ENCODE assay signal across 14 cellular contexts in genomic region chr19:38701455-38702063, GRCh38. TPM values are rescaled to one million over a fixed set of nuclear protein-coding genes. Genes with fewer than 3 reads are reported as not detected.
DNase-seq lines count a peak whose midpoint lies in the region; ATAC-seq and TF ChIP-seq lines count a peak whose summit lies in the region.
"Had no signal": no experiment of that assay in that cellular context is flagged by ENCODE, and none has a peak within 500 bp of the region (broad histone marks: within the 10 kb centered on the region; RNA-seq: fewer than 3 reads in every experiment).

No MANE protein-coding gene starts in this region.

- no peak overlapping the region for H3K14ac ChIP-seq in mesenchymal stem cell (ENCODE audit: low read length in 2 of 2)

- H4K8ac ChIP-seq in mesenchymal stem cell (ENCODE audit: low read length), result no peak overlapping the region

- H4K91ac ChIP-seq in mesenchymal stem cell (ENCODE audit: low read length), result no peak overlapping the region

- H2BK15ac ChIP-seq in mesenchymal stem cell (ENCODE audit: low read depth, poor library complexity, severe bottlenecking), result no peak overlapping the region

- peak overlapping the region; percentile 18; the same call in 1 of the 2 replicates for H3K27ac Mint-ChIP-seq in HFFc6
- H3K27ac Mint-ChIP-seq: activated T-cell treated with anti-CD3 and anti-CD28 coated beads, Interleukin-2, amount 50 U/mL, for 24 hours had no signal

- no peak overlapping the region for H2AFZ ChIP-seq in mesenchymal stem cell (ENCODE audit: low read depth, low read length)

- peak overlapping the region; percentile 7 to 14 for H3K9ac ChIP-seq in colonic mucosa (ENCODE audit: low read depth in 2 of 2, low read length in 2 of 2)
- H3K9ac ChIP-seq in mesenchymal stem cell (ENCODE audit: low read length), result no peak overlapping the region

- H3K23ac ChIP-seq in mesenchymal stem cell (ENCODE audit: low read length in 2 of 2), result no peak overlapping the region

- no peak for ATAC-seq in HG03469 (IDR thresholded peaks at IDR 0.05; ENCODE audit: unreplicated experiment)
- ATAC-seq: GM12878, PC-3 had no signal

- peak overlapping the region; percentile 15 for H2BK5ac ChIP-seq in mesenchymal stem cell (ENCODE audit: low read depth, low read length, poor library complexity, severe bottlenecking)

- no peak overlapping the region for H3K4ac ChIP-seq in mesenchymal stem cell (ENCODE audit: low read depth in 1 of 2, low read length in 2 of 2)

- H3K4me3 Mint-ChIP-seq in HFFc6, result no peak overlapping the region
- H3K4me3 Mint-ChIP-seq: activated T-cell treated with anti-CD3 and anti-CD28 coated beads, Interleukin-2, amount 50 U/mL, for 24 hours had no signal

- peaks cover 19% of the 10 kb centered on the region for H3K4me1 Mint-ChIP-seq in HFFc6 (ENCODE audit: low read depth)

- H3K4me3 ChIP-seq in colonic mucosa (no peak overlapping the region), mesenchymal stem cell (ENCODE audit: insufficient read depth in 1 of 2, low read depth in 1 of 2, low read length in 2 of 2) (no peak overlapping the region)
- H3K4me3 ChIP-seq: GM12878 had no signal

- H3K27ac ChIP-seq in colonic mucosa (peak overlapping the region; percentile 38), mesenchymal stem cell (ENCODE audit: low read length, poor library complexity, severe bottlenecking) (peak overlapping the region; percentile 66), substantia nigra (ENCODE audit: low read depth, low read length, poor library complexity, severe bottlenecking) (peak overlapping the region; percentile 17)

- intact Hi-C loops in colonic mucosa (cut with DNase I), result no loop called here

- no peak for TF ChIP-seq CTCF in HFFc6 (IDR thresholded peaks at IDR 0.05)
- no peak for TF ChIP-seq CTCF in colonic mucosa (IDR thresholded peaks at IDR 0.05)

- H3K36me3 ChIP-seq in colonic mucosa (peaks cover 27% of the 10 kb centered on the region), mesenchymal stem cell (ENCODE audit: control insufficient read depth in 1 of 2, insufficient read depth in 2 of 2, low read depth in 1 of 2, low read length in 2 of 2) (peaks cover 66 to 95% of the 10 kb centered on the region in 2 experiments)

- H3K9me3 Mint-ChIP-seq in HFFc6, result no peaks in the 10 kb centered on the region; the same call in 1 of the 2 replicates
- H3K9me3 Mint-ChIP-seq: activated T-cell treated with anti-CD3 and anti-CD28 coated beads, Interleukin-2, amount 50 U/mL, for 24 hours had no signal

- H3K27me3 Mint-ChIP-seq in HFFc6 (ENCODE audit: insufficient read depth), result peaks cover 50% of the 10 kb centered on the region
- H3K27me3 Mint-ChIP-seq: activated T-cell treated with anti-CD3 and anti-CD28 coated beads, Interleukin-2, amount 50 U/mL, for 24 hours had no signal

- H3K27me3 ChIP-seq in colonic mucosa, result no peaks in the 10 kb centered on the region
- no peaks in the 10 kb centered on the region for H3K27me3 ChIP-seq in mesenchymal stem cell (ENCODE audit: control insufficient read depth in 1 of 2, insufficient read depth in 1 of 2, low read length in 2 of 2)

- H3K4me2 ChIP-seq in mesenchymal stem cell (ENCODE audit: low read length, poor library complexity, severe bottlenecking), result no peak overlapping the region

- H3K18ac ChIP-seq in mesenchymal stem cell (ENCODE audit: low read depth in 1 of 2, low read length in 2 of 2), result no peak overlapping the region

- no peak overlapping the region for H2AK5ac ChIP-seq in mesenchymal stem cell (ENCODE audit: low read length, severe bottlenecking)

- no peaks in the 10 kb centered on the region for H3K9me3 ChIP-seq in colonic mucosa
- H3K9me3 ChIP-seq in mesenchymal stem cell (ENCODE audit: control insufficient read depth, low read length), result no peaks in the 10 kb centered on the region

- peaks cover 3% of the 10 kb centered on the region for H3K79me1 ChIP-seq in mesenchymal stem cell (replicated peaks; ENCODE audit: low read length, poor library complexity, severe bottlenecking)

- H3K4me1 ChIP-seq in colonic mucosa (peaks cover 4% of the 10 kb centered on the region), mesenchymal stem cell (ENCODE audit: control insufficient read depth, insufficient read depth, low read depth, low read length) (peaks cover 63% of the 10 kb centered on the region)

- H3K36me3 Mint-ChIP-seq in HFFc6 (ENCODE audit: low read depth), result peaks cover 44% of the 10 kb centered on the region

- 93% methylated on average over 11 of the region's 11 CpGs for WGBS in mesenchymal stem cell

- DNase-seq in HFFc6, result no peak
- DNase-seq in colonic mucosa, result peak; percentile 60
- no peak for DNase-seq in mesenchymal stem cell
- DNase-seq in substantia nigra (lab: John Stamatoyannopoulos, UW), result peak in 2 of 49 donors; percentile 3 to 16
- no peak for DNase-seq in T-helper 2 cell
- DNase-seq in activated naive CD4-positive, alpha-beta T cell treated with Interleukin-2 at 50 U/mL for 16 hours, result no peak
- no peak for DNase-seq in effector CD4-positive, alpha-beta T cell
- DNase-seq: activated T-cell treated with anti-CD3 and anti-CD28 coated beads, Interleukin-2, amount 50 U/mL, for 24 hours; central memory CD4-positive, alpha-beta T cell; NCI-H2029; PC-3 had no signal

- no peak overlapping the region for H2BK12ac ChIP-seq in mesenchymal stem cell (ENCODE audit: low read length in 2 of 2)

- no peak overlapping the region for H2BK120ac ChIP-seq in mesenchymal stem cell (ENCODE audit: low read depth, low read length)

RNA-seq across cellular contexts. Expression of gene CAPN12, which starts 42.7 kb away (rescaled TPM):
- total RNA-seq in HFFc6 (2021; fragmentation: NEBNext Ultra II Directional; extraction: Animal tissue kit (Norgen Biotek cat#: 25700)), result under 1 TPM; 0.09 to 0.45 (median 0.19) TPM
- total RNA-seq in colonic mucosa, result 1 to 10 TPM; 5.2 to 5.7 TPM
- polyA plus RNA-seq in mesenchymal stem cell (2013, experiment 1 of 2), result 1.6 TPM
- 1.5 TPM for polyA plus RNA-seq in mesenchymal stem cell (2013, experiment 2 of 2)
- polyA plus RNA-seq: neural cell had no signal

RNA-seq across cellular contexts. Expression of gene ACTN4, which starts 54.1 kb away (rescaled TPM):
- total RNA-seq in HFFc6 (2021; fragmentation: NEBNext Ultra II Directional; extraction: Animal tissue kit (Norgen Biotek cat#: 25700)), result 1,000 to 10,000 TPM in 5 of 6 experiments, 100 to 1,000 TPM in 1; 972 to 1,299 (median 1,250) TPM
- 1,000 to 10,000 TPM; 1,019 to 1,060 TPM for total RNA-seq in colonic mucosa
- polyA plus RNA-seq in mesenchymal stem cell (2013, experiment 1 of 2), result 259 TPM
- polyA plus RNA-seq in mesenchymal stem cell (2013, experiment 2 of 2), result 250 TPM

Comparison
In these comparisons a context has a peak if more than half of its experiments do, and no peak if none do; other contexts are left out.
1. RNA of gene CAPN12, which starts 42.7 kb away (total RNA-seq): 5.2 to 5.7 TPM in colonic mucosa; 0.09 to 0.45 TPM in HFFc6; every median in the first group is over 4 times any median in the second.
2. Peak in every context shown above with its lines, with median percentiles within 50 percentile points of each other: H3K27ac ChIP-seq.